In genomic region chr22:33049125-33049729, GRCh38 we compare ENCODE assay signal across 9 cellular contexts. TPM values are rescaled to one million over a fixed set of nuclear protein-coding genes. Genes with fewer than 3 reads are reported as not detected.
A peak's percentile ranks its signal among the peaks of the same experiment; 100 is the strongest.
DNase-seq lines count a peak whose midpoint lies in the region; ATAC-seq and TF ChIP-seq lines count a peak whose summit lies in the region.
"Had no signal": no experiment of that assay in that cellular context is flagged by ENCODE, and none has a peak within 500 bp of the region (broad histone marks: within the 10 kb centered on the region; RNA-seq: fewer than 3 reads in every experiment).

No MANE protein-coding gene starts in this region.

- H3K4me1 ChIP-seq in left lung, result no peaks in the 10 kb centered on the region

- intact Hi-C loops in left lung (cut with DNase I), result no loop called here

- H3K4me3 ChIP-seq in left lung, result no peak overlapping the region
- H3K4me3 ChIP-seq: BLaER1 treated with 17β-estradiol and CSF1 and Interleukin-3, amounts not matched to agents 10 nM and 100 nM had no signal

- H3K27ac ChIP-seq in left lung, result no peak overlapping the region
- H3K27ac ChIP-seq: BLaER1 treated with 17β-estradiol and CSF1 and Interleukin-3, amounts not matched to agents 10 nM and 100 nM had no signal

- peak; percentile 86 to 89 for TF ChIP-seq CTCF in left lung (IDR thresholded peaks at IDR 0.05)

- ATAC-seq in left lung, result peak; percentile 96
- no peak for ATAC-seq in GM18867 (IDR thresholded peaks at IDR 0.05; ENCODE audit: unreplicated experiment)

- DNase-seq in NCI-H1436 (lab: John Stamatoyannopoulos, UW) (peak; percentile 29), NCI-H1436 treated with DMSO at 0.1 percent for 48 hours (lab: John Stamatoyannopoulos, UW) (no peak), NCI-H1694 (lab: John Stamatoyannopoulos, UW) (peak; percentile 70), cerebellum (ENCODE audit: low spot score) (peak; percentile 64), left lung (peak in 1 of 2 donors; percentile 61)
- DNase-seq in activated CD4-positive, CD25-positive, alpha-beta regulatory T cell treated with anti-CD3 and anti-CD28 coated beads, Interleukin-2, amount 50 U/mL, for 16 hours (ENCODE audit: low read depth, low spot score), result peak; percentile 21
- DNase-seq in stimulated activated CD4-positive, alpha-beta T cell treated with anti-CD3 and anti-CD28 coated beads, TNF-alpha, amount 100 ng/mL, for 24 hours (ENCODE audit: low read depth in 3 of 3), result peak; percentile 21 to 53 (median 35)

- no peaks in the 10 kb centered on the region for H3K9me3 ChIP-seq in left lung
- H3K9me3 ChIP-seq: BLaER1 treated with 17β-estradiol and CSF1 and Interleukin-3, amounts not matched to agents 10 nM and 100 nM had no signal

- H3K27me3 ChIP-seq in left lung, result peaks cover 17 to 36% of the 10 kb centered on the region in 2 donors
- H3K27me3 ChIP-seq: BLaER1 treated with 17β-estradiol and CSF1 and Interleukin-3, amounts not matched to agents 10 nM and 100 nM had no signal

- H3K36me3 ChIP-seq in left lung, result no peaks in the 10 kb centered on the region
- H3K36me3 ChIP-seq: BLaER1 treated with 17β-estradiol and CSF1 and Interleukin-3, amounts not matched to agents 10 nM and 100 nM had no signal

RNA-seq across cellular contexts. Expression of gene SYN3, which starts 9.0 kb away (rescaled TPM):
- total RNA-seq in cerebellum (54.2 TPM), left lung (1 to 10 TPM in 1 of 2 donors, under 1 TPM in 1; 0.47 to 1.2 TPM)

Comparison
In these comparisons a context has a peak if more than half of its experiments do, and no peak if none do; other contexts are left out.
1. RNA of gene SYN3, which starts 9.0 kb away (total RNA-seq): 54.2 TPM in cerebellum (single experiment); 0.47 to 1.2 TPM in left lung; every median in the first group is over 10 times any median in the second.